In genomic region chr10:7432884-7433726, GRCh38 we compare ENCODE assay signal across 13 cellular contexts. TPM values are rescaled to one million over a fixed set of nuclear protein-coding genes. Genes with fewer than 3 reads are reported as not detected.
DNase-seq lines count a peak whose midpoint lies in the region; ATAC-seq, FAIRE-seq and TF ChIP-seq lines count a peak whose summit lies in the region.
"Had no signal": no experiment of that assay in that cellular context is flagged by ENCODE, and none has a peak within 500 bp of the region (broad histone marks: within the 10 kb centered on the region; RNA-seq: fewer than 3 reads in every experiment).

No MANE protein-coding gene starts in this region.

- no peak for TF ChIP-seq RAD21 in K562 (CRISPR knock-in tag; conservative IDR thresholded peaks at IDR 0.05 in 1 of 2, IDR thresholded peaks at IDR 0.05 in 1 of 2)

- CTCF ChIA-PET in K562 (lab: Yijun Ruan, JAX; ENCODE audit: low intra/inter-chr PET ratio) = no interaction called here

- no peaks in the 10 kb centered on the region for H3K9me3 Mint-ChIP-seq in activated T-cell treated with anti-CD3 and anti-CD28 coated beads, Interleukin-2, amount 50 U/mL, for 72 hours
- H3K9me3 Mint-ChIP-seq: activated T-helper 17 cell treated with anti-CD3 and anti-CD28 coated beads, Interleukin-2, amount 50 U/mL, for 72 hours had no signal

- H3K9me3 ChIP-seq in K562 (replicated peaks; ENCODE audit: control insufficient read depth, insufficient read depth, low read depth, low read length) = no peaks in the 10 kb centered on the region
- no peaks in the 10 kb centered on the region for H3K9me3 ChIP-seq in mucosa of descending colon
- H3K9me3 ChIP-seq: SJSA1 had no signal

- no peaks in the 10 kb centered on the region; a peak in 1 of 5 replicates for H3K4me1 ChIP-seq in K562 (replicated peaks in 1 of 2; ENCODE audit: control insufficient read depth in 2 of 2, insufficient read depth in 2 of 2, low read length in 2 of 2)
- no peaks in the 10 kb centered on the region for H3K4me1 ChIP-seq in mucosa of descending colon (ENCODE audit: low read depth)
- H3K4me1 ChIP-seq: SJSA1 had no signal

- no peak for TF ChIP-seq EP300 in K562 (IDR thresholded peaks at IDR 0.05; ENCODE audit: low read length)

- H3K27me3 ChIP-seq in K562 (ENCODE audit: control insufficient read depth in 2 of 2, insufficient read depth in 2 of 2, low read length in 2 of 2) = peaks cover 34 to 39% of the 10 kb centered on the region in 2 experiments; a peak in 4 of 5 replicates

- no peak overlapping the region for H3K4me3 ChIP-seq in K562
- no peak overlapping the region for H3K4me3 ChIP-seq in mucosa of descending colon
- H3K4me3 ChIP-seq: SJSA1 had no signal

- H3K27ac ChIP-seq in K562 (ENCODE audit: extremely low read depth, low read depth, low read length) = no peak overlapping the region
- H3K27ac ChIP-seq: SJSA1 had no signal

- no peak for FAIRE-seq in K562 (lab: Jason Lieb, UNC)

- H3K9ac ChIP-seq in K562 (ENCODE audit: insufficient read depth in 1 of 2, low read depth in 2 of 2, low read length in 2 of 2) = no peak overlapping the region

- no peak overlapping the region for H3K4me2 ChIP-seq in K562 (ENCODE audit: insufficient read depth, low read length)

- H3K36me3 ChIP-seq in K562 (ENCODE audit: control insufficient read depth, insufficient read depth, low read length) = no peaks in the 10 kb centered on the region
- no peaks in the 10 kb centered on the region for H3K36me3 ChIP-seq in mucosa of descending colon (ENCODE audit: low read depth)
- H3K36me3 ChIP-seq: SJSA1 had no signal

- in situ Hi-C loops in K562 (cut with MboI) = no loop called here

- TF ChIP-seq CTCF in K562 (IDR thresholded peaks at IDR 0.05 in 2 of 3, conservative IDR thresholded peaks at IDR 0.05 in 1 of 3; ENCODE audit: insufficient read depth in 2 of 3, low read depth in 1 of 3, low read length in 3 of 3) = no peak
- TF ChIP-seq CTCF in mucosa of descending colon (IDR thresholded peaks at IDR 0.05) = no peak

- no peak overlapping the region for H3K4me3 Mint-ChIP-seq in activated T-cell treated with anti-CD3 and anti-CD28 coated beads, Interleukin-2, amount 50 U/mL, for 72 hours
- H3K4me3 Mint-ChIP-seq: activated T-helper 17 cell treated with anti-CD3 and anti-CD28 coated beads, Interleukin-2, amount 50 U/mL, for 72 hours; B cell had no signal

- TF ChIP-seq POLR2A in K562 (conservative IDR thresholded peaks at IDR 0.05) = no peak

- no TSS peak for BruUV-seq in K562 (replicated peaks; lab: Mats Ljungman, UMichigan)

- POLR2A ChIA-PET in K562 (lab: Yijun Ruan, JAX) = no interaction called here

- H3K4me1 Mint-ChIP-seq in activated T-cell treated with anti-CD3 and anti-CD28 coated beads, Interleukin-2, amount 50 U/mL, for 72 hours (ENCODE audit: low read depth) = peaks cover 5% of the 10 kb centered on the region
- H3K4me1 Mint-ChIP-seq: activated T-helper 17 cell treated with anti-CD3 and anti-CD28 coated beads, Interleukin-2, amount 50 U/mL, for 72 hours had no signal

- H3K79me2 ChIP-seq in K562 (ENCODE audit: control insufficient read depth, insufficient read depth, low read length) = no peaks in the 10 kb centered on the region

- no peaks in the 10 kb centered on the region for H4K20me1 ChIP-seq in K562 (replicated peaks; ENCODE audit: control insufficient read depth, insufficient read depth, low read length)

- H3K27ac Mint-ChIP-seq in activated T-cell treated with anti-CD3 and anti-CD28 coated beads, Interleukin-2, amount 50 U/mL, for 72 hours = no peak overlapping the region
- H3K27ac Mint-ChIP-seq: activated T-helper 17 cell treated with anti-CD3 and anti-CD28 coated beads, Interleukin-2, amount 50 U/mL, for 72 hours; B cell had no signal

- H3K9me1 ChIP-seq in K562 (ENCODE audit: control insufficient read depth, insufficient read depth, low read length) = no peaks in the 10 kb centered on the region

- 6% methylated on average over 19 of the region's 19 CpGs for WGBS in K562 (ENCODE audit: insufficient coverage, low coverage, missing lambda C conversion rate)

- no peak for ATAC-seq in K562
- peak; percentile 71 for ATAC-seq in mucosa of descending colon
- ATAC-seq in activated T-cell treated with anti-CD3 and anti-CD28 coated beads, Interleukin-2, amount 50 U/mL, for 72 hours (replicated peaks in 1 of 2) = no peak
- no peak for ATAC-seq in left cardiac atrium
- ATAC-seq: activated CD4-positive, CD25-positive, alpha-beta regulatory T cell treated with anti-CD3 and anti-CD28 coated beads, Interleukin-2, amount 50 U/mL, for 24 hours; activated T-helper 17 cell treated with anti-CD3 and anti-CD28 coated beads, Interleukin-2, amount 50 U/mL, for 72 hours had no signal

- peak; percentile 49 for DNase-seq in COR-L47 (lab: John Stamatoyannopoulos, UW)
- DNase-seq in NCI-H187 (lab: John Stamatoyannopoulos, UW) = peak; percentile 37 to 61
- no peak for DNase-seq in K562 (ENCODE audit: extremely low read depth in 1 of 4, low spot score in 3 of 4)
- DNase-seq in mucosa of descending colon = peak in 1 of 3 donors; percentile 31
- no peak for DNase-seq in EL
- no peak for DNase-seq in activated T-cell treated with anti-CD3 and anti-CD28 coated beads, Interleukin-2, amount 50 U/mL, for 72 hours
- DNase-seq in left cardiac atrium = no peak
- no peak for DNase-seq in MV-4-11 (lab: John Stamatoyannopoulos, UW)
- DNase-seq: trophoblast cell had no signal

- intact Hi-C loops in K562 (cut with micrococcal nuclease) (no loop called here), mucosa of descending colon (cut with DNase I, micrococcal nuclease) (no loop called here), left cardiac atrium (cut with DNase I) (no loop called here)

- no peaks in the 10 kb centered on the region for H3K27me3 Mint-ChIP-seq in activated T-cell treated with anti-CD3 and anti-CD28 coated beads, Interleukin-2, amount 50 U/mL, for 72 hours (ENCODE audit: low read depth)
- H3K27me3 Mint-ChIP-seq: activated T-helper 17 cell treated with anti-CD3 and anti-CD28 coated beads, Interleukin-2, amount 50 U/mL, for 72 hours had no signal

- no peaks in the 10 kb centered on the region for H3K36me3 Mint-ChIP-seq in activated T-cell treated with anti-CD3 and anti-CD28 coated beads, Interleukin-2, amount 50 U/mL, for 72 hours (ENCODE audit: insufficient read depth in 2 of 2)

- no peak overlapping the region for H2AFZ ChIP-seq in K562 (ENCODE audit: low read depth, low read length)

TF ChIP-seq in K562, 482 proteins besides CTCF, POLR2A, EP300 and RAD21:
- TF ChIP-seq MTA1 (IDR thresholded peaks at IDR 0.05; ENCODE audit: borderline replicate concordance) (no peak), CHD4 (IDR thresholded peaks at IDR 0.05; ENCODE audit: insufficient read depth, insufficient replicate concordance, low read depth, low read length, poor library complexity, severe bottlenecking) (no peak), ZNF253 (CRISPR knock-in tag; conservative IDR thresholded peaks at IDR 0.05) (no peak), CBX8 (IDR thresholded peaks at IDR 0.05; ENCODE audit: borderline replicate concordance, extremely low read depth, low read depth, low read length, poor library complexity, severe bottlenecking) (peak; percentile 27)
TF ChIP-seq in K562: peak in this region for 1.

RNA-seq across cellular contexts. Expression of gene SFMBT2, which starts 22.3 kb away (rescaled TPM):
- total RNA-seq in K562 (2011; cell fraction: chromatin; rRNA removed; ENCODE audit: low replicate concordance) = 51.8 and 114 TPM in 2 replicates
- total RNA-seq in K562 (2011; cell fraction: nucleolus; rRNA removed) = 23.8 and 29.5 TPM in 2 replicates
- total RNA-seq in K562 (2011; cell fraction: nucleoplasm; rRNA removed) = 50.7 and 67.7 TPM in 2 replicates
- total RNA-seq in K562 (2014; rRNA removed) (5.2 and 6.4 TPM in 2 replicates), K562 (2014; rRNA removed; fragmentation: Illumina TruSeq; extraction: Trizol) (9.6 and 9.9 TPM in 2 replicates), K562 (2015; rRNA removed; fragmentation: Illumina TruSeq; extraction: Trizol) (7.3 and 7.6 TPM in 2 replicates), K562 (2021) (12.1 and 13.6 TPM in 2 replicates), mucosa of descending colon (1 to 10 TPM; 3.9 to 8.8 (median 5.7) TPM), left cardiac atrium (10 to 100 TPM in 1 of 2 donors, 1 to 10 TPM in 1; 9.9 to 11.4 TPM)
- polyA plus RNA-seq in K562 (2011; rRNA removed) (8.4 and 10.0 TPM in 2 replicates), K562 (2014; fragmentation: Illumina TruSeq; extraction: Trizol) (7.8 and 9.2 TPM in 2 replicates), K562 (2014; fragmentation: Nextera tagmentation; extraction: Ambion mirVana) (1 to 10 TPM; 1.2 TPM), K562 (2014; rRNA removed) (6.2 and 6.5 TPM in 2 replicates)
- polyA plus RNA-seq in K562 (2011; cell fraction: cytosol; rRNA removed) = 4.1 and 7.4 TPM in 2 replicates
- 23.9 and 27.9 TPM in 2 replicates for polyA plus RNA-seq in K562 (2011; cell fraction: nucleus; rRNA removed)
- 5.0 and 6.9 TPM in 2 replicates for polyA plus RNA-seq in K562 (2012)
- polyA minus RNA-seq in K562 (2011; rRNA and poly(A)+ RNA removed) = 17.7 and 30.0 TPM in 2 replicates
- 8.5 and 9.5 TPM in 2 replicates for polyA minus RNA-seq in K562 (2011; cell fraction: cytosol; rRNA and poly(A)+ RNA removed)
- polyA minus RNA-seq in K562 (2011; cell fraction: nucleus; rRNA and poly(A)+ RNA removed) = 18.8 and 35.8 TPM in 2 replicates
- total RNA-seq in activated T-cell treated with anti-CD3 and anti-CD28 coated beads, Interleukin-2, amount 50 U/mL, for 72 hours = 10 to 100 TPM; 28.2 to 42.1 TPM

Comparison
In these comparisons a context has a peak if more than half of its experiments do, and no peak if none do; other contexts are left out.
1. DNase-seq: peak in COR-L47 (single experiment) and NCI-H187 (2 of 2); none in K562 (0 of 4), EL (single experiment), activated T-cell treated with anti-CD3 and anti-CD28 coated beads, Interleukin-2, amount 50 U/mL, for 72 hours (0 of 2), left cardiac atrium (single experiment) and MV-4-11 (single experiment).